Comparison of ENCODE assay signal across 1 cellular context in the genomic region with DNA sequence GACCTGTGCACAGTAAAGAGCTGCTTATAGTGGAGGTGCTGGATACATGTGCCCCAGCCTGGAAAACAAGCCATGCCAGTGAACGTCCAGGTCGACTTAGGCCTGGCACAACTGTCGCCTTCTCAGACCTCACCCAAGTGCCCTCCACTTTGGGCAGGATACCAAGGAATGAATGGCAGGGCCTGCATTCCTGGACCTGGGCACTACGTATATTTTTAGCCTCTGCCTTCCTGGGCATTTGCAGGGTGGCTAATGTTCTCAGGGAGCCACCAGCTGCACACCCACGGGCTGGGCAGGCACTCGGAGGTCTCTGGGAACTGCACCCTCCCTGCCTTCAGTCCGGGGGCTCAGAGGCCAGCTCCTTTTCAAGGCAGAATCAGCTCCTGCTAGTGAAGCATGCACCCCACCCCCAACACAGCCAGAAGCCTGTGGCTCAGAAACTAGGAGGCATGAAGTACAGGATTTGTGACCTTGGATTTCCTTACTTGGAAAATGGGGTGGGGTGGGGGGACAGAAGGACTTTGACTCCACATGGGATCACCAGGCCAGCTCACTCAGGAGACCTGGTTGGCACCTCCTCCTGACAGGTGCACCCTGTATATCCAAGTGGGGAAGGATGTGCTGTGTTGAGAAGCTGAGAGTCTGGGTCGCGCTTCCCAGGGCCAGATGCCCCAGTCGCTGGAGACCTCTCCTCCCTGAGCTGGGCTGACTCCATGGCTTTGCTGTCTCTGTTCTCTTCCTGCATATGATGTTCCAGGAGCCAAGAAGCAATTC.
TF ChIP-seq lines count a peak whose summit lies in the region.

No MANE protein-coding gene starts in this region.

TF ChIP-seq in HepG2, 621 proteins besides CTCF, POLR2A, EP300 and RAD21 (continued from another document and continues in another):
- TF ChIP-seq, protein P1, sequence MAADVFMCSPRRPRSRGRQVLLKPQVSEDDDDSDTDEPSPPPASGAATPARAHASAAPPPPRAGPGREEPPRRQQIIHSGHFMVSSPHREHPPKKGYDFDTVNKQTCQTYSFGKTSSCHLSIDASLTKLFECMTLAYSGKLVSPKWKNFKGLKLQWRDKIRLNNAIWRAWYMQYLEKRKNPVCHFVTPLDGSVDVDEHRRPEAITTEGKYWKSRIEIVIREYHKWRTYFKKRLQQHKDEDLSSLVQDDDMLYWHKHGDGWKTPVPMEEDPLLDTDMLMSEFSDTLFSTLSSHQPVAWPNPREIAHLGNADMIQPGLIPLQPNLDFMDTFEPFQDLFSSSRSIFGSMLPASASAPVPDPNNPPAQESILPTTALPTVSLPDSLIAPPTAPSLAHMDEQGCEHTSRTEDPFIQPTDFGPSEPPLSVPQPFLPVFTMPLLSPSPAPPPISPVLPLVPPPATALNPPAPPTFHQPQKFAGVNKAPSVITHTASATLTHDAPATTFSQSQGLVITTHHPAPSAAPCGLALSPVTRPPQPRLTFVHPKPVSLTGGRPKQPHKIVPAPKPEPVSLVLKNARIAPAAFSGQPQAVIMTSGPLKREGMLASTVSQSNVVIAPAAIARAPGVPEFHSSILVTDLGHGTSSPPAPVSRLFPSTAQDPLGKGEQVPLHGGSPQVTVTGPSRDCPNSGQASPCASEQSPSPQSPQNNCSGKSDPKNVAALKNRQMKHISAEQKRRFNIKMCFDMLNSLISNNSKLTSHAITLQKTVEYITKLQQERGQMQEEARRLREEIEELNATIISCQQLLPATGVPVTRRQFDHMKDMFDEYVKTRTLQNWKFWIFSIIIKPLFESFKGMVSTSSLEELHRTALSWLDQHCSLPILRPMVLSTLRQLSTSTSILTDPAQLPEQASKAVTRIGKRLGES (CRISPR knock-in tag; IDR thresholded peaks at IDR 0.05; ENCODE audit: borderline replicate concordance): no peak
- TF ChIP-seq PAX8 (CRISPR knock-in tag; IDR thresholded peaks at IDR 0.05; ENCODE audit: borderline replicate concordance) (no peak), MEIS1 (CRISPR knock-in tag; IDR thresholded peaks at IDR 0.05; ENCODE audit: borderline replicate concordance) (0 out of 2 replicates have a peak, but pooled peaks have one; percentile 59), MBD4 (IDR thresholded peaks at IDR 0.05; ENCODE audit: borderline replicate concordance, low read length) (no peak), HHEX (CRISPR knock-in tag; IDR thresholded peaks at IDR 0.05) (no peak), ZNF780A (CRISPR knock-in tag; IDR thresholded peaks at IDR 0.05) (no peak), BRD4 (CRISPR knock-in tag; IDR thresholded peaks at IDR 0.05) (no peak), U2AF1 (optimal IDR thresholded peaks at IDR 0.05; ENCODE audit: low read depth, low read length) (peak; percentile 57), RBM22 (optimal IDR thresholded peaks at IDR 0.05; ENCODE audit: low read length) (no peak), MEIS2 (CRISPR knock-in tag; IDR thresholded peaks at IDR 0.05) (no peak; the same call in 1 of the 2 replicates), ZNF121 (CRISPR knock-in tag; IDR thresholded peaks at IDR 0.05) (no peak), ZNF713 (CRISPR knock-in tag; IDR thresholded peaks at IDR 0.05) (no peak), RFX1 (IDR thresholded peaks at IDR 0.05) (no peak), KAT2B (IDR thresholded peaks at IDR 0.05; ENCODE audit: borderline replicate concordance, low read depth, low read length) (no peak), SALL1 (CRISPR knock-in tag; IDR thresholded peaks at IDR 0.05) (peak; percentile 81)
- TF ChIP-seq, protein P2, sequence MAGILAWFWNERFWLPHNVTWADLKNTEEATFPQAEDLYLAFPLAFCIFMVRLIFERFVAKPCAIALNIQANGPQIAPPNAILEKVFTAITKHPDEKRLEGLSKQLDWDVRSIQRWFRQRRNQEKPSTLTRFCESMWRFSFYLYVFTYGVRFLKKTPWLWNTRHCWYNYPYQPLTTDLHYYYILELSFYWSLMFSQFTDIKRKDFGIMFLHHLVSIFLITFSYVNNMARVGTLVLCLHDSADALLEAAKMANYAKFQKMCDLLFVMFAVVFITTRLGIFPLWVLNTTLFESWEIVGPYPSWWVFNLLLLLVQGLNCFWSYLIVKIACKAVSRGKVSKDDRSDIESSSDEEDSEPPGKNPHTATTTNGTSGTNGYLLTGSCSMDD (CRISPR knock-in tag; IDR thresholded peaks at IDR 0.05): no peak
- TF ChIP-seq, protein P3, sequence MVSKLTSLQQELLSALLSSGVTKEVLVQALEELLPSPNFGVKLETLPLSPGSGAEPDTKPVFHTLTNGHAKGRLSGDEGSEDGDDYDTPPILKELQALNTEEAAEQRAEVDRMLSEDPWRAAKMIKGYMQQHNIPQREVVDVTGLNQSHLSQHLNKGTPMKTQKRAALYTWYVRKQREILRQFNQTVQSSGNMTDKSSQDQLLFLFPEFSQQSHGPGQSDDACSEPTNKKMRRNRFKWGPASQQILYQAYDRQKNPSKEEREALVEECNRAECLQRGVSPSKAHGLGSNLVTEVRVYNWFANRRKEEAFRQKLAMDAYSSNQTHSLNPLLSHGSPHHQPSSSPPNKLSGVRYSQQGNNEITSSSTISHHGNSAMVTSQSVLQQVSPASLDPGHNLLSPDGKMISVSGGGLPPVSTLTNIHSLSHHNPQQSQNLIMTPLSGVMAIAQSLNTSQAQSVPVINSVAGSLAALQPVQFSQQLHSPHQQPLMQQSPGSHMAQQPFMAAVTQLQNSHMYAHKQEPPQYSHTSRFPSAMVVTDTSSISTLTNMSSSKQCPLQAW (CRISPR knock-in tag; IDR thresholded peaks at IDR 0.05): peak; percentile 59; the same call in 1 of the 2 replicates
- TF ChIP-seq, protein P4, sequence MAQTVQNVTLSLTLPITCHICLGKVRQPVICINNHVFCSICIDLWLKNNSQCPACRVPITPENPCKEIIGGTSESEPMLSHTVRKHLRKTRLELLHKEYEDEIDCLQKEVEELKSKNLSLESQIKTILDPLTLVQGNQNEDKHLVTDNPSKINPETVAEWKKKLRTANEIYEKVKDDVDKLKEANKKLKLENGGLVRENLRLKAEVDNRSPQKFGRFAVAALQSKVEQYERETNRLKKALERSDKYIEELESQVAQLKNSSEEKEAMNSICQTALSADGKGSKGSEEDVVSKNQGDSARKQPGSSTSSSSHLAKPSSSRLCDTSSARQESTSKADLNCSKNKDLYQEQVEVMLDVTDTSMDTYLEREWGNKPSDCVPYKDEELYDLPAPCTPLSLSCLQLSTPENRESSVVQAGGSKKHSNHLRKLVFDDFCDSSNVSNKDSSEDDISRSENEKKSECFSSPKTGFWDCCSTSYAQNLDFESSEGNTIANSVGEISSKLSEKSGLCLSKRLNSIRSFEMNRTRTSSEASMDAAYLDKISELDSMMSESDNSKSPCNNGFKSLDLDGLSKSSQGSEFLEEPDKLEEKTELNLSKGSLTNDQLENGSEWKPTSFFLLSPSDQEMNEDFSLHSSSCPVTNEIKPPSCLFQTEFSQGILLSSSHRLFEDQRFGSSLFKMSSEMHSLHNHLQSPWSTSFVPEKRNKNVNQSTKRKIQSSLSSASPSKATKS (CRISPR knock-in tag; IDR thresholded peaks at IDR 0.05): no peak
- TF ChIP-seq, protein P5, sequence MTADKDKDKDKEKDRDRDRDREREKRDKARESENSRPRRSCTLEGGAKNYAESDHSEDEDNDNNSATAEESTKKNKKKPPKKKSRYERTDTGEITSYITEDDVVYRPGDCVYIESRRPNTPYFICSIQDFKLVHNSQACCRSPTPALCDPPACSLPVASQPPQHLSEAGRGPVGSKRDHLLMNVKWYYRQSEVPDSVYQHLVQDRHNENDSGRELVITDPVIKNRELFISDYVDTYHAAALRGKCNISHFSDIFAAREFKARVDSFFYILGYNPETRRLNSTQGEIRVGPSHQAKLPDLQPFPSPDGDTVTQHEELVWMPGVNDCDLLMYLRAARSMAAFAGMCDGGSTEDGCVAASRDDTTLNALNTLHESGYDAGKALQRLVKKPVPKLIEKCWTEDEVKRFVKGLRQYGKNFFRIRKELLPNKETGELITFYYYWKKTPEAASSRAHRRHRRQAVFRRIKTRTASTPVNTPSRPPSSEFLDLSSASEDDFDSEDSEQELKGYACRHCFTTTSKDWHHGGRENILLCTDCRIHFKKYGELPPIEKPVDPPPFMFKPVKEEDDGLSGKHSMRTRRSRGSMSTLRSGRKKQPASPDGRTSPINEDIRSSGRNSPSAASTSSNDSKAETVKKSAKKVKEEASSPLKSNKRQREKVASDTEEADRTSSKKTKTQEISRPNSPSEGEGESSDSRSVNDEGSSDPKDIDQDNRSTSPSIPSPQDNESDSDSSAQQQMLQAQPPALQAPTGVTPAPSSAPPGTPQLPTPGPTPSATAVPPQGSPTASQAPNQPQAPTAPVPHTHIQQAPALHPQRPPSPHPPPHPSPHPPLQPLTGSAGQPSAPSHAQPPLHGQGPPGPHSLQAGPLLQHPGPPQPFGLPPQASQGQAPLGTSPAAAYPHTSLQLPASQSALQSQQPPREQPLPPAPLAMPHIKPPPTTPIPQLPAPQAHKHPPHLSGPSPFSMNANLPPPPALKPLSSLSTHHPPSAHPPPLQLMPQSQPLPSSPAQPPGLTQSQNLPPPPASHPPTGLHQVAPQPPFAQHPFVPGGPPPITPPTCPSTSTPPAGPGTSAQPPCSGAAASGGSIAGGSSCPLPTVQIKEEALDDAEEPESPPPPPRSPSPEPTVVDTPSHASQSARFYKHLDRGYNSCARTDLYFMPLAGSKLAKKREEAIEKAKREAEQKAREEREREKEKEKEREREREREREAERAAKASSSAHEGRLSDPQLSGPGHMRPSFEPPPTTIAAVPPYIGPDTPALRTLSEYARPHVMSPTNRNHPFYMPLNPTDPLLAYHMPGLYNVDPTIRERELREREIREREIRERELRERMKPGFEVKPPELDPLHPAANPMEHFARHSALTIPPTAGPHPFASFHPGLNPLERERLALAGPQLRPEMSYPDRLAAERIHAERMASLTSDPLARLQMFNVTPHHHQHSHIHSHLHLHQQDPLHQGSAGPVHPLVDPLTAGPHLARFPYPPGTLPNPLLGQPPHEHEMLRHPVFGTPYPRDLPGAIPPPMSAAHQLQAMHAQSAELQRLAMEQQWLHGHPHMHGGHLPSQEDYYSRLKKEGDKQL (CRISPR knock-in tag; IDR thresholded peaks at IDR 0.05; ENCODE audit: low read depth): peak; percentile 31; the same call in 1 of the 2 replicates
- TF ChIP-seq, protein P6, sequence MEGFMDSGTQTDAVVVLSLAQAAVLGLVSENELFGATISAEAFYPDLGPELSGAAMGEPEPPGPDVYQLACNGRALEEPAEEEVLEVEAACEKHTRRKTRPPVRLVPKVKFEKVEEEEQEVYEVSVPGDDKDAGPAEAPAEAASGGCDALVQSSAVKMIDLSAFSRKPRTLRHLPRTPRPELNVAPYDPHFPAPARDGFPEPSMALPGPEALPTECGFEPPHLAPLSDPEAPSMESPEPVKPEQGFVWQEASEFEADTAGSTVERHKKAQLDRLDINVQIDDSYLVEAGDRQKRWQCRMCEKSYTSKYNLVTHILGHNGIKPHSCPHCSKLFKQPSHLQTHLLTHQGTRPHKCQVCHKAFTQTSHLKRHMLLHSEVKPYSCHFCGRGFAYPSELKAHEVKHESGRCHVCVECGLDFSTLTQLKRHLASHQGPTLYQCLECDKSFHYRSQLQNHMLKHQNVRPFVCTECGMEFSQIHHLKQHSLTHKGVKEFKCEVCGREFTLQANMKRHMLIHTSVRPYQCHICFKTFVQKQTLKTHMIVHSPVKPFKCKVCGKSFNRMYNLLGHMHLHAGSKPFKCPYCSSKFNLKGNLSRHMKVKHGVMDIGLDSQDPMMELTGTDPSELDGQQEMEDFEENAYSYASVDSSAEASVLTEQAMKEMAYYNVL (CRISPR knock-in tag; IDR thresholded peaks at IDR 0.05; ENCODE audit: borderline replicate concordance): peak; percentile 19; the same call in 1 of the 2 replicates
- TF ChIP-seq, protein P7, sequence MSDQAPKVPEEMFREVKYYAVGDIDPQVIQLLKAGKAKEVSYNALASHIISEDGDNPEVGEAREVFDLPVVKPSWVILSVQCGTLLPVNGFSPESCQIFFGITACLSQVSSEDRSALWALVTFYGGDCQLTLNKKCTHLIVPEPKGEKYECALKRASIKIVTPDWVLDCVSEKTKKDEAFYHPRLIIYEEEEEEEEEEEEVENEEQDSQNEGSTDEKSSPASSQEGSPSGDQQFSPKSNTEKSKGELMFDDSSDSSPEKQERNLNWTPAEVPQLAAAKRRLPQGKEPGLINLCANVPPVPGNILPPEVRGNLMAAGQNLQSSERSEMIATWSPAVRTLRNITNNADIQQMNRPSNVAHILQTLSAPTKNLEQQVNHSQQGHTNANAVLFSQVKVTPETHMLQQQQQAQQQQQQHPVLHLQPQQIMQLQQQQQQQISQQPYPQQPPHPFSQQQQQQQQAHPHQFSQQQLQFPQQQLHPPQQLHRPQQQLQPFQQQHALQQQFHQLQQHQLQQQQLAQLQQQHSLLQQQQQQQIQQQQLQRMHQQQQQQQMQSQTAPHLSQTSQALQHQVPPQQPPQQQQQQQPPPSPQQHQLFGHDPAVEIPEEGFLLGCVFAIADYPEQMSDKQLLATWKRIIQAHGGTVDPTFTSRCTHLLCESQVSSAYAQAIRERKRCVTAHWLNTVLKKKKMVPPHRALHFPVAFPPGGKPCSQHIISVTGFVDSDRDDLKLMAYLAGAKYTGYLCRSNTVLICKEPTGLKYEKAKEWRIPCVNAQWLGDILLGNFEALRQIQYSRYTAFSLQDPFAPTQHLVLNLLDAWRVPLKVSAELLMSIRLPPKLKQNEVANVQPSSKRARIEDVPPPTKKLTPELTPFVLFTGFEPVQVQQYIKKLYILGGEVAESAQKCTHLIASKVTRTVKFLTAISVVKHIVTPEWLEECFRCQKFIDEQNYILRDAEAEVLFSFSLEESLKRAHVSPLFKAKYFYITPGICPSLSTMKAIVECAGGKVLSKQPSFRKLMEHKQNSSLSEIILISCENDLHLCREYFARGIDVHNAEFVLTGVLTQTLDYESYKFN (CRISPR knock-in tag; conservative IDR thresholded peaks at IDR 0.05): peak; percentile 93
- TF ChIP-seq, protein P8, sequence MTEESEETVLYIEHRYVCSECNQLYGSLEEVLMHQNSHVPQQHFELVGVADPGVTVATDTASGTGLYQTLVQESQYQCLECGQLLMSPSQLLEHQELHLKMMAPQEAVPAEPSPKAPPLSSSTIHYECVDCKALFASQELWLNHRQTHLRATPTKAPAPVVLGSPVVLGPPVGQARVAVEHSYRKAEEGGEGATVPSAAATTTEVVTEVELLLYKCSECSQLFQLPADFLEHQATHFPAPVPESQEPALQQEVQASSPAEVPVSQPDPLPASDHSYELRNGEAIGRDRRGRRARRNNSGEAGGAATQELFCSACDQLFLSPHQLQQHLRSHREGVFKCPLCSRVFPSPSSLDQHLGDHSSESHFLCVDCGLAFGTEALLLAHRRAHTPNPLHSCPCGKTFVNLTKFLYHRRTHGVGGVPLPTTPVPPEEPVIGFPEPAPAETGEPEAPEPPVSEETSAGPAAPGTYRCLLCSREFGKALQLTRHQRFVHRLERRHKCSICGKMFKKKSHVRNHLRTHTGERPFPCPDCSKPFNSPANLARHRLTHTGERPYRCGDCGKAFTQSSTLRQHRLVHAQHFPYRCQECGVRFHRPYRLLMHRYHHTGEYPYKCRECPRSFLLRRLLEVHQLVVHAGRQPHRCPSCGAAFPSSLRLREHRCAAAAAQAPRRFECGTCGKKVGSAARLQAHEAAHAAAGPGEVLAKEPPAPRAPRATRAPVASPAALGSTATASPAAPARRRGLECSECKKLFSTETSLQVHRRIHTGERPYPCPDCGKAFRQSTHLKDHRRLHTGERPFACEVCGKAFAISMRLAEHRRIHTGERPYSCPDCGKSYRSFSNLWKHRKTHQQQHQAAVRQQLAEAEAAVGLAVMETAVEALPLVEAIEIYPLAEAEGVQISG (CRISPR knock-in tag; IDR thresholded peaks at IDR 0.05): peak; percentile 69
- TF ChIP-seq, protein P9, sequence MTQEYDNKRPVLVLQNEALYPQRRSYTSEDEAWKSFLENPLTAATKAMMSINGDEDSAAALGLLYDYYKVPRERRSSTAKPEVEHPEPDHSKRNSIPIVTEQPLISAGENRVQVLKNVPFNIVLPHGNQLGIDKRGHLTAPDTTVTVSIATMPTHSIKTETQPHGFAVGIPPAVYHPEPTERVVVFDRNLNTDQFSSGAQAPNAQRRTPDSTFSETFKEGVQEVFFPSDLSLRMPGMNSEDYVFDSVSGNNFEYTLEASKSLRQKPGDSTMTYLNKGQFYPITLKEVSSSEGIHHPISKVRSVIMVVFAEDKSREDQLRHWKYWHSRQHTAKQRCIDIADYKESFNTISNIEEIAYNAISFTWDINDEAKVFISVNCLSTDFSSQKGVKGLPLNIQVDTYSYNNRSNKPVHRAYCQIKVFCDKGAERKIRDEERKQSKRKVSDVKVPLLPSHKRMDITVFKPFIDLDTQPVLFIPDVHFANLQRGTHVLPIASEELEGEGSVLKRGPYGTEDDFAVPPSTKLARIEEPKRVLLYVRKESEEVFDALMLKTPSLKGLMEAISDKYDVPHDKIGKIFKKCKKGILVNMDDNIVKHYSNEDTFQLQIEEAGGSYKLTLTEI (CRISPR knock-in tag; conservative IDR thresholded peaks at IDR 0.05): no peak
